19 cellular contexts compared by ENCODE assay signal in the genomic region with DNA sequence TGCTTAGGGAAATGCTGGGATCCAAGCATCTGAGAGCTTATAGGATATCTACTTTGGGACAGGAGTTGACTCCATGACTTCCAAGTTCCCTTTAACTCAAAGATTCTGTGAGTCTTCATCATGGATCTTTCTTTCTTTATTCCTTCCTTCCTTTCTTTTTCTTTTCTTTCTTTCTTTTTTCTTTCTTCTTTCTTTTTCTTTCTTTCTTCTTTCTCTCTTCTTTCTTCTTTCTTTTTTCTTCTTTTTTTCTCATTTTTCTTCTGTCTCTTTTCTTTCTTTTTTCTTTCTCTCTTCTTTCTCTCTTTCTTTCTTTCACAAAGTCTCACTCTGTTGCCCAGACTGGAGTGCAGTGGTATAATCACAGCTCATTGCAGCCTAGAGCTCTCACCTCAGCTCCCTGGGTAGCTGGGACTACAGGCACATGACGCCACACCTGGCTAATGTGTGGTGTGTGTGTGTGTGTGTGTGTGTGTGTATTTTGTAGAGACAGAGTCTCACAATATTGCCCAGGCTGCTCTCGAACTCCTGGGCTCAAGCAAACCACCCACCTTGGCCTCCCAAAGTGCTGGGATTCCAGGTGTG. TPM values are rescaled to one million over a fixed set of nuclear protein-coding genes. Genes with fewer than 3 reads are reported as not detected.
A peak's percentile ranks its signal among the peaks of the same experiment; 100 is the strongest.
DNase-seq lines count a peak whose midpoint lies in the region; ATAC-seq, FAIRE-seq and TF ChIP-seq lines count a peak whose summit lies in the region.
"Had no signal": no experiment of that assay in that cellular context is flagged by ENCODE, and none has a peak within 500 bp of the region (broad histone marks: within the 10 kb centered on the region; RNA-seq: fewer than 3 reads in every experiment).

No MANE protein-coding gene starts in this region.

- TF ChIP-seq CTCF in A549 (IDR thresholded peaks at IDR 0.05) (no peak), KMS-11 (conservative IDR thresholded peaks at IDR 0.05; ENCODE audit: low read depth, low read length) (no peak), WTC11 (IDR thresholded peaks at IDR 0.05) (no peak), gastrocnemius medialis (IDR thresholded peaks at IDR 0.05 in 4 of 5, conservative IDR thresholded peaks at IDR 0.05 in 1 of 5) (no peak), kidney (IDR thresholded peaks at IDR 0.05; ENCODE audit: borderline replicate concordance, extremely low read depth, insufficient read depth) (no peak)

- no peak for ATAC-seq in A549
- ATAC-seq in WTC11 = no peak
- ATAC-seq in gastrocnemius medialis = no peak
- ATAC-seq: PC-3, SK-N-SH treated with all-trans-retinoic acid at 6 μM for 48 hours, T-cell had no signal

- H3K4me1 ChIP-seq in A549 = peaks cover 45% of the 10 kb centered on the region
- peaks cover 30% of the 10 kb centered on the region for H3K4me1 ChIP-seq in KMS-11 (ENCODE audit: low read depth, poor library complexity, severe bottlenecking)
- peaks cover 49 to 53% of the 10 kb centered on the region in 2 donors for H3K4me1 ChIP-seq in gastrocnemius medialis
- peaks cover 2 to 10% of the 10 kb centered on the region in 2 donors for H3K4me1 ChIP-seq in kidney (ENCODE audit: control insufficient read depth in 1 of 2, insufficient read depth in 1 of 2, low read depth in 1 of 2, low read length in 2 of 2)
- H3K4me1 ChIP-seq: BE2C had no signal

- no peak for TF ChIP-seq EP300 in A549 (IDR thresholded peaks at IDR 0.05)

- no peaks in the 10 kb centered on the region for H3K36me3 Mint-ChIP-seq in WTC11
- H3K36me3 Mint-ChIP-seq: T-cell had no signal

- H3K27me3 Mint-ChIP-seq in WTC11 (ENCODE audit: low read depth) = peaks cover 38% of the 10 kb centered on the region

- TF ChIP-seq POLR2A in A549 (IDR thresholded peaks at IDR 0.05; ENCODE audit: low read length) = no peak
- no peak for TF ChIP-seq POLR2A in gastrocnemius medialis (IDR thresholded peaks at IDR 0.05)

- H3K27me3 ChIP-seq in KMS-11 (ENCODE audit: insufficient read depth, low read depth) (no peaks in the 10 kb centered on the region), gastrocnemius medialis (no peaks in the 10 kb centered on the region)
- H3K27me3 ChIP-seq: BE2C had no signal

- FAIRE-seq in A549 (lab: Jason Lieb, UNC) (no peak), kidney (lab: Jason Lieb, UNC) (no peak), RCC 7860 (lab: Jason Lieb, UNC) (no peak)
- FAIRE-seq: A204.1, H54 had no signal

- no peak overlapping the region for H3K27ac Mint-ChIP-seq in WTC11
- H3K27ac Mint-ChIP-seq: T-cell had no signal

- DNase-seq in A549 (ENCODE audit: low read depth in 1 of 2, low spot score in 1 of 2) = no peak
- no peak for DNase-seq in WTC11 (ENCODE audit: low spot score)
- no peak for DNase-seq in gastrocnemius medialis
- no peak for DNase-seq in kidney
- DNase-seq in RCC 7860 (ENCODE audit: low spot score) = no peak
- DNase-seq in KG1 (lab: John Stamatoyannopoulos, UW) = no peak
- DNase-seq: BE2C, DMS79 treated with DMSO at 0.1 percent for 48 hours, KBM-7, NCI-H1694, NCI-H2081, NCI-H526, RPMI8226, T-cell had no signal

- CTCF ChIA-PET in A549 (lab: Yijun Ruan, JAX) = interaction anchor here (1.2 to 2.2 kb wide), 3 partner anchors 9 to 46 kb away, joined by 5 to 12 read pairs (median 5); no protein-coding TSS in a partner anchor
- CTCF ChIA-PET in WTC11 (lab: Charles Lee) = no interaction called here

- H2AFZ ChIP-seq in KMS-11 (ENCODE audit: low read depth) = peak overlapping the region; percentile 57; the same call in 1 of the 2 replicates

- 86% methylated on average over 1 of the region's 2 CpGs for WGBS in A549 (ENCODE audit: missing lambda C conversion rate)

- POLR2A ChIA-PET in A549 (lab: Yijun Ruan, JAX) = no interaction called here
- POLR2A ChIA-PET in WTC11 (lab: Charles Lee) = no interaction called here

- H3K4me1 Mint-ChIP-seq in WTC11 = peaks cover 7% of the 10 kb centered on the region

- H3K4me2 ChIP-seq in A549 = no peak overlapping the region
- H3K4me2 ChIP-seq in KMS-11 = peak overlapping the region; percentile 56

- H3K4me3 ChIP-seq in A549 (no peak overlapping the region), KMS-11 (IDR thresholded peaks at IDR 0.05; ENCODE audit: insufficient read depth, low read depth, low read length) (no peak overlapping the region), gastrocnemius medialis (no peak overlapping the region), kidney (ENCODE audit: low read length in 2 of 2) (no peak overlapping the region)

- H3K79me2 ChIP-seq in KMS-11 (ENCODE audit: insufficient read depth, low read depth) = no peaks in the 10 kb centered on the region

- in situ Hi-C loops in gastrocnemius medialis (cut with MboI; ENCODE audit: low sequenced_read_pairs in 4 of 4) = loop anchor here in 1 of 4 donors (10.0 kb wide), 1 partner anchor 195 kb away; no protein-coding TSS in a partner anchor

- intact Hi-C loops in gastrocnemius medialis (cut with DNase I; ENCODE audit: low total_unique reads) (loop anchor here (2.0 kb wide), 1 partner anchor 139 kb away; no protein-coding TSS in a partner anchor), kidney (cut with DNase I) (no loop called here)

- no peaks in the 10 kb centered on the region for H3K9me3 Mint-ChIP-seq in WTC11
- H3K9me3 Mint-ChIP-seq: T-cell had no signal

- H3K27ac ChIP-seq in A549 = peak overlapping the region; percentile 85 to 91; a peak in 5 of 6 replicates
- H3K27ac ChIP-seq in KMS-11 = peak overlapping the region; percentile 48
- peak overlapping the region; percentile 83 to 94 (median 90) for H3K27ac ChIP-seq in gastrocnemius medialis
- H3K27ac ChIP-seq in kidney (ENCODE audit: low read depth in 2 of 2, low read length in 2 of 2) = no peak overlapping the region

- H3K9ac ChIP-seq in KMS-11 (no peak overlapping the region), kidney (ENCODE audit: low read length in 2 of 2) (no peak overlapping the region)

- H3K9me3 ChIP-seq in A549 (no peaks in the 10 kb centered on the region), gastrocnemius medialis (no peaks in the 10 kb centered on the region), kidney (ENCODE audit: control insufficient read depth in 1 of 2, low read length in 2 of 2) (no peaks in the 10 kb centered on the region)
- H3K9me3 ChIP-seq: BE2C had no signal

- no peak overlapping the region for H3K4me3 Mint-ChIP-seq in WTC11
- H3K4me3 Mint-ChIP-seq: T-cell had no signal

- H3K36me3 ChIP-seq in KMS-11 (ENCODE audit: insufficient read depth) = no peaks in the 10 kb centered on the region
- no peaks in the 10 kb centered on the region for H3K36me3 ChIP-seq in gastrocnemius medialis
- H3K36me3 ChIP-seq in kidney (ENCODE audit: control insufficient read depth in 1 of 2, insufficient read depth in 2 of 2, low read length in 2 of 2) = no peaks in the 10 kb centered on the region
- H3K36me3 ChIP-seq: BE2C had no signal

- no peaks in the 10 kb centered on the region for H4K20me1 ChIP-seq in KMS-11 (ENCODE audit: insufficient read depth)

- TF ChIP-seq RAD21 in A549 (conservative IDR thresholded peaks at IDR 0.05 in 1 of 2, IDR thresholded peaks at IDR 0.05 in 1 of 2) = no peak

TF ChIP-seq in A549, 52 proteins besides CTCF, POLR2A, EP300 and RAD21 (continues in another document):
- TF ChIP-seq, protein P1, sequence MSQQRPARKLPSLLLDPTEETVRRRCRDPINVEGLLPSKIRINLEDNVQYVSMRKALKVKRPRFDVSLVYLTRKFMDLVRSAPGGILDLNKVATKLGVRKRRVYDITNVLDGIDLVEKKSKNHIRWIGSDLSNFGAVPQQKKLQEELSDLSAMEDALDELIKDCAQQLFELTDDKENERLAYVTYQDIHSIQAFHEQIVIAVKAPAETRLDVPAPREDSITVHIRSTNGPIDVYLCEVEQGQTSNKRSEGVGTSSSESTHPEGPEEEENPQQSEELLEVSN (IDR thresholded peaks at IDR 0.05; ENCODE audit: borderline replicate concordance, low read depth) = no peak
- no peak for TF ChIP-seq RARB (CRISPR knock-in tag; IDR thresholded peaks at IDR 0.05)
- no peak for TF ChIP-seq ZFP36 (IDR thresholded peaks at IDR 0.05; ENCODE audit: borderline replicate concordance, partially characterized antibody)
- no peak for TF ChIP-seq JUNB (IDR thresholded peaks at IDR 0.05)
- TF ChIP-seq CBX8 (IDR thresholded peaks at IDR 0.05) = no peak
- no peak for TF ChIP-seq CBX2 (IDR thresholded peaks at IDR 0.05; ENCODE audit: borderline replicate concordance, low read depth)

TF ChIP-seq in WTC11, 78 proteins besides CTCF, POLR2A, EP300 and RAD21 (continues in another document):
- no peak for TF ChIP-seq FOXP4 (CRISPR knock-in tag; IDR thresholded peaks at IDR 0.05)

RNA-seq across cellular contexts. Expression of gene MICAL3, which starts 5.4 kb away (rescaled TPM):
- polyA plus RNA-seq in A549 (2011; rRNA removed) (18.7 and 20.5 TPM in 2 replicates), A549 (2017; fragmentation: RNase III; extraction: RNeasy Plus Mini Kit Qiagen cat#74134 plus additional on column Dnase treatment) (30.1 to 35.1 TPM (median 30.3 TPM) in 3 replicates), kidney (ENCODE audit: insufficient read depth, low read depth, low replicate concordance) (5.0 TPM)
- 13.3 and 17.7 TPM in 2 replicates for polyA plus RNA-seq in A549 (2012; cell fraction: cytosol; rRNA removed)
- 74.0 and 74.6 TPM in 2 replicates for polyA plus RNA-seq in A549 (2012; cell fraction: nucleus; rRNA removed)
- polyA minus RNA-seq in A549 (2011; rRNA and poly(A)+ RNA removed) = 28.0 and 34.1 TPM in 2 replicates
- total RNA-seq in WTC11 (2021) (35.6 to 41.2 TPM (median 38.8 TPM) in 3 replicates), gastrocnemius medialis (1 to 10 TPM; 6.0 to 9.8 (median 8.1) TPM), kidney (99.4 TPM)

RNA-seq across cellular contexts. Expression of gene PEX26, which starts 48.0 kb away (rescaled TPM):
- polyA plus RNA-seq in A549 (2011; rRNA removed) (12.4 and 15.3 TPM in 2 replicates), A549 (2017; fragmentation: RNase III; extraction: RNeasy Plus Mini Kit Qiagen cat#74134 plus additional on column Dnase treatment) (10.8 to 12.7 TPM (median 11.8 TPM) in 3 replicates), kidney (ENCODE audit: insufficient read depth, low read depth, low replicate concordance) (18.1 TPM)
- polyA plus RNA-seq in A549 (2012; cell fraction: cytosol; rRNA removed) = 6.8 and 11.5 TPM in 2 replicates
- polyA plus RNA-seq in A549 (2012; cell fraction: nucleus; rRNA removed) = 8.3 and 9.9 TPM in 2 replicates
- polyA minus RNA-seq in A549 (2011; rRNA and poly(A)+ RNA removed) = 23.8 and 24.1 TPM in 2 replicates
- total RNA-seq in WTC11 (2021) (43.0 to 52.3 TPM (median 44.8 TPM) in 3 replicates), gastrocnemius medialis (10 to 100 TPM; 16.4 to 24.7 (median 16.8) TPM), kidney (45.2 TPM)

Comparison
In these comparisons a context has a peak if more than half of its experiments do, and no peak if none do; other contexts are left out.
1. H3K27ac ChIP-seq: peak in A549 (2 of 2), KMS-11 (single experiment) and gastrocnemius medialis (4 of 4); none in kidney (0 of 2).